In the genomic region with DNA sequence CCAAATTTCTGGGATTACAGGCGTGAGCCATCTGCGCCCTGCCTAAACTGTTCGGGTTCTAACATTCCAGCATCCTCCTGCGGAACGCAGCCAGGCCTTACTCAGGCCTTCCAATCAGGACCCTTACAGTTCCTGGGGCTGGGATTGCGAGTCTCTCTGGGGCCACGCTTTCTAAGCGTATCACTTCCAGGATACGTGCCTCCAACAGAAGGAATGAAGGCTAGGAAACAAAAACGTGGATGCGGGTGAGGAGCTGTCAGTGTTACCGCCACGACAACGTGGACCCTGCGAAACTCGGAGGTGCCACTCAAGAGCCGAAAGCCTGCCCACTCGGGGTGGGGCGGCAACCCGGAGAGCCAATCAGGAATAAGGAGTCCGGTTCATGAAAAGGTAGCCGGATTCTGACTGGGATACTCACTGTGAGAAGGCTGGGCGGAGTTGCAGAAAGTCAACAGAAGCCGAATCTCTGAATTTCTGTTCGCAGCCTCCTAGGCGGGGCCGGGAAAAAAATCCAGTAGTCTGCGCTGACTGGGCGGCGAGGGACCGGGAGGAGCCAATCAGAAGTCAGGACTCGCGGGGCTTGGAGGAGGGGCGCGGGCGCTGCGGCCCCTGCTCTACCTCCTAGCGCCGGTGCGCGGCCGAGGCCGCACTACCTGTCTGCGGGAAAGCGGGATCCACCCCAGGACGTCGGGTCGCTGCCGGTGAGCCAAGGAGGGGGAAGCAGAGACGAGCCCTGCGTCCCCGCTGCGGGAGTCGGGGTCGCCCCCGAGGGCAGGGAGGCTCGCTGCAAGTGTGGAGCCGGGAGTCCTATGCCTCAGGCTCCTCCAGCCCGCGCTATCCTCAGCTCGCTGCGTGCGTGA, we compare ENCODE assay signal across 8 cellular contexts. TPM values are rescaled to one million over a fixed set of nuclear protein-coding genes. Genes with fewer than 3 reads are reported as not detected.
DNase-seq lines count a peak whose midpoint lies in the region; ATAC-seq, FAIRE-seq and TF ChIP-seq lines count a peak whose summit lies in the region.

A gene with protein sequence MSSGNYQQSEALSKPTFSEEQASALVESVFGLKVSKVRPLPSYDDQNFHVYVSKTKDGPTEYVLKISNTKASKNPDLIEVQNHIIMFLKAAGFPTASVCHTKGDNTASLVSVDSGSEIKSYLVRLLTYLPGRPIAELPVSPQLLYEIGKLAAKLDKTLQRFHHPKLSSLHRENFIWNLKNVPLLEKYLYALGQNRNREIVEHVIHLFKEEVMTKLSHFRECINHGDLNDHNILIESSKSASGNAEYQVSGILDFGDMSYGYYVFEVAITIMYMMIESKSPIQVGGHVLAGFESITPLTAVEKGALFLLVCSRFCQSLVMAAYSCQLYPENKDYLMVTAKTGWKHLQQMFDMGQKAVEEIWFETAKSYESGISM (plus strand): TSS at position 607 of the 860 bp plus-strand sequence. CDS start 5,512 bp downstream, outside the sequence.

- peaks cover 0 to 11% (median 0%) of the 10 kb centered on the region in 11 experiments; a peak in 2 of 22 replicates for H4K20me1 ChIP-seq in BLaER1 treated with 17β-estradiol and CSF1 and Interleukin-3, amounts not matched to agents 10 nM and 100 nM
- no peaks in the 10 kb centered on the region for H4K20me1 ChIP-seq in HepG2 (ENCODE audit: insufficient read depth, low read length)

- peak; percentile 98 for FAIRE-seq in HepG2 (lab: Jason Lieb, UNC)

- in situ Hi-C loops in HepG2 (cut with HindIII; ENCODE audit: extremely low pct_ligation_motif_present, low pct_unique_long_range_greater_than_20kb), result no loop called here

- peak; percentile 96 for DNase-seq in NCI-H748 (lab: John Stamatoyannopoulos, UW; ENCODE audit: unreplicated experiment)
- DNase-seq in activated CD4-positive, alpha-beta T cell treated with anti-CD3 and anti-CD28 coated beads, Interleukin-2, amount 50 U/mL, for 4 hours, result peak; percentile 67 to 68
- peak; percentile 63 to 93 (median 89) for DNase-seq in dorsolateral prefrontal cortex
- DNase-seq in HepG2 (ENCODE audit: low spot score), result peak; percentile 98
- DNase-seq in stimulated activated CD4-positive, alpha-beta T cell treated with anti-CD3 and anti-CD28 coated beads, Interleukin-2, amount 100 ng/mL, for 4 hours (ENCODE audit: low read depth), result peak; percentile 58

- H3K4me3 ChIP-seq in BLaER1 treated with 17β-estradiol and CSF1 and Interleukin-3, amounts not matched to agents 10 nM and 100 nM, result peak within 1 kb of the TSS; percentile 65 to 84 (median 74)
- H3K4me3 ChIP-seq in dorsolateral prefrontal cortex, result peak within 1 kb of the TSS; percentile 62 to 97 (median 85)
- peak within 1 kb of the TSS; percentile 69 to 84 (median 83) for H3K4me3 ChIP-seq in HepG2 (replicated peaks in 1 of 3; ENCODE audit: insufficient read depth in 1 of 3, low read depth in 2 of 3, low read length in 3 of 3)

- 1% methylated on average over 24 of the region's 63 CpGs for WGBS in HepG2 (ENCODE audit: low lambda C conversion rate)

- ATAC-seq in GM19395 (IDR thresholded peaks at IDR 0.05; ENCODE audit: unreplicated experiment) (peak; percentile 93), HG03558 (IDR thresholded peaks at IDR 0.05; ENCODE audit: extremely low read depth, unreplicated experiment) (peak; percentile 61), HepG2 (peak; percentile 97)

- H3K4me2 ChIP-seq in BLaER1 treated with 17β-estradiol and CSF1 and Interleukin-3, amounts not matched to agents 10 nM and 100 nM, result peak within 1 kb of the TSS; percentile 91 to 100 (median 97)
- H3K4me2 ChIP-seq in HepG2 (ENCODE audit: low read depth, low read length), result peak within 1 kb of the TSS; percentile 96

- intact Hi-C loops in dorsolateral prefrontal cortex (cut with DNase I), result no loop called here
- intact Hi-C loops in HepG2 (cut with micrococcal nuclease; ENCODE audit: unreplicated experiment), result loop anchor here (5.0 to 10.0 kb wide), 2 partner anchors 35 to 58 kb away; partner anchors contain the start of genes CHRNA5 and PSMA4

- peak within 1 kb of the TSS; percentile 60 to 76 (median 70) for H3K9ac ChIP-seq in BLaER1 treated with 17β-estradiol and CSF1 and Interleukin-3, amounts not matched to agents 10 nM and 100 nM
- peak within 1 kb of the TSS; percentile 63 for H3K9ac ChIP-seq in HepG2 (ENCODE audit: insufficient read depth, low read depth, low read length)

- H3K27me3 ChIP-seq in BLaER1 treated with 17β-estradiol and CSF1 and Interleukin-3, amounts not matched to agents 10 nM and 100 nM, result peaks cover 10 to 25% (median 18%) of the 10 kb centered on the region in 11 experiments; a peak in 19 of 22 replicates
- no peaks in the 10 kb centered on the region for H3K27me3 ChIP-seq in dorsolateral prefrontal cortex
- no peaks in the 10 kb centered on the region; a peak in 1 of 5 replicates for H3K27me3 ChIP-seq in HepG2 (ENCODE audit: control insufficient read depth in 1 of 2, insufficient read depth in 2 of 2, low read length in 2 of 2)

- peaks cover 0 to 15% (median 9%) of the 10 kb centered on the region in 10 experiments; a peak in 16 of 20 replicates for H3K4me1 ChIP-seq in BLaER1 treated with 17β-estradiol and CSF1 and Interleukin-3, amounts not matched to agents 10 nM and 100 nM
- peaks cover 29% of the 10 kb centered on the region for H3K4me1 ChIP-seq in HepG2 (ENCODE audit: insufficient read depth, low read length)

- 0 out of 2 replicates have a peak, but pooled peaks have one; percentile 17 for TF ChIP-seq RAD21 in HepG2 (CRISPR knock-in tag; IDR thresholded peaks at IDR 0.05)

- H3K27ac ChIP-seq in BLaER1 treated with 17β-estradiol and CSF1 and Interleukin-3, amounts not matched to agents 10 nM and 100 nM, result peak within 1 kb of the TSS in 4 of 11 experiments; percentile 7 to 28 (median 22); a peak in 3 of 22 replicates
- H3K27ac ChIP-seq in dorsolateral prefrontal cortex, result peak within 1 kb of the TSS in 15 of 59 donors; percentile 8 to 66 (median 31)
- peak within 1 kb of the TSS; percentile 55 for H3K27ac ChIP-seq in HepG2 (ENCODE audit: extremely low read length, insufficient read depth, low read length)

- TF ChIP-seq EP300 in HepG2 (IDR thresholded peaks at IDR 0.05; ENCODE audit: low read depth in 2 of 2, low read length in 2 of 2) (no peak), HepG2 (CRISPR knock-in tag; IDR thresholded peaks at IDR 0.05; ENCODE audit: borderline replicate concordance) (no peak)

- H3K9me3 ChIP-seq in BLaER1 treated with 17β-estradiol and CSF1 and Interleukin-3, amounts not matched to agents 10 nM and 100 nM (replicated peaks in 1 of 11), result no peaks in the 10 kb centered on the region
- H3K9me3 ChIP-seq in HepG2 (ENCODE audit: low read length), result no peaks in the 10 kb centered on the region

- peak; percentile 49 to 82 for TF ChIP-seq POLR2A in HepG2 (IDR thresholded peaks at IDR 0.05; ENCODE audit: insufficient read depth in 1 of 2, low read depth in 2 of 2, low read length in 2 of 2)

- H2AFZ ChIP-seq in HepG2 (ENCODE audit: low read length), result peak within 1 kb of the TSS; percentile 84

- POLR2A ChIA-PET in HepG2 (lab: Yijun Ruan, JAX), result interaction anchor here (0.6 to 3.6 kb wide), 5 partner anchors 33 to 208 kb away, joined by 3 to 17 read pairs (median 4); partner anchors contain the start of genes CHRNA5, IREB2, PSMA4 and SKIC8

- peak in 21 of 56 donors; percentile 6 to 36 (median 15) for TF ChIP-seq CTCF in dorsolateral prefrontal cortex (IDR thresholded peaks at IDR 0.05 in 54 of 56, conservative IDR thresholded peaks at IDR 0.05 in 2 of 56; ENCODE audit: low read depth in 1 of 56, partially characterized antibody in 56 of 56)
- TF ChIP-seq CTCF in HepG2 (CRISPR knock-in tag; IDR thresholded peaks at IDR 0.05), result peak; percentile 34; the same call in 1 of the 2 replicates

- CTCF ChIA-PET in HepG2 (lab: Yijun Ruan, JAX; ENCODE audit: low intra/inter-chr PET ratio, low total read pairs), result no interaction called here

- BruUV-seq in HepG2 (replicated peaks; lab: Mats Ljungman, UMichigan), result no TSS peak

- no peaks in the 10 kb centered on the region for H3K79me2 ChIP-seq in HepG2 (ENCODE audit: insufficient read depth, low read length)

- no peaks in the 10 kb centered on the region for H3K36me3 ChIP-seq in BLaER1 treated with 17β-estradiol and CSF1 and Interleukin-3, amounts not matched to agents 10 nM and 100 nM
- H3K36me3 ChIP-seq in HepG2 (replicated peaks in 1 of 2; ENCODE audit: control insufficient read depth in 1 of 2, insufficient read depth in 2 of 2, low read length in 2 of 2), result no peaks in the 10 kb centered on the region

TF ChIP-seq in HepG2, 621 proteins besides CTCF, POLR2A, EP300 and RAD21 (continues in another document):
- no peak for TF ChIP-seq ZNF83 (CRISPR knock-in tag; IDR thresholded peaks at IDR 0.05; ENCODE audit: borderline replicate concordance)

RNA-seq across cellular contexts. Expression of the gene that starts here (rescaled TPM):
- total RNA-seq in dorsolateral prefrontal cortex (10 to 100 TPM in 2 of 120 experiments, 1 to 10 TPM in 118; 2.2 to 11.8 (median 6.6) TPM), HepG2 (2016; rRNA removed; fragmentation: Illumina TruSeq; extraction: Trizol) (5.4 and 6.5 TPM in 2 replicates)
- total RNA-seq in HepG2 (2016; cell fraction: cytosol; rRNA removed; fragmentation: Illumina TruSeq; extraction: Trizol; ENCODE audit: low read depth), result 5.6 and 5.8 TPM in 2 replicates
- 5.2 and 6.7 TPM in 2 replicates for total RNA-seq in HepG2 (2016; cell fraction: insoluble cytoplasmic fraction; rRNA removed; fragmentation: Illumina TruSeq; extraction: Trizol)
- total RNA-seq in HepG2 (2016; cell fraction: membrane; rRNA removed; fragmentation: Illumina TruSeq; extraction: Trizol), result 4.9 and 5.6 TPM in 2 replicates
- total RNA-seq in HepG2 (2016; cell fraction: nucleus; rRNA removed; fragmentation: Illumina TruSeq; extraction: Trizol), result 2.7 and 3.7 TPM in 2 replicates
- polyA plus RNA-seq in HepG2 (2011; rRNA removed), result 3.5 and 3.6 TPM in 2 replicates
- polyA plus RNA-seq in HepG2 (2011; cell fraction: cytosol; rRNA removed), result 1.8 and 3.1 TPM in 2 replicates
- 2.0 and 3.1 TPM in 2 replicates for polyA plus RNA-seq in HepG2 (2011; cell fraction: nucleus; rRNA removed)
- polyA plus RNA-seq in HepG2 (2012), result 2.5 and 4.5 TPM in 2 replicates
- polyA plus RNA-seq in HepG2 (2016; cell fraction: cytosol; fragmentation: Illumina TruSeq; extraction: Trizol; ENCODE audit: low read depth), result 4.8 and 5.7 TPM in 2 replicates
- 6.6 and 8.7 TPM in 2 replicates for polyA plus RNA-seq in HepG2 (2016; cell fraction: insoluble cytoplasmic fraction; fragmentation: Illumina TruSeq; extraction: Trizol; ENCODE audit: low read depth)
- polyA plus RNA-seq in HepG2 (2016; cell fraction: membrane; fragmentation: Illumina TruSeq; extraction: Trizol; ENCODE audit: low read depth), result 4.1 and 6.7 TPM in 2 replicates
- polyA plus RNA-seq in HepG2 (2016; cell fraction: nucleus; fragmentation: Illumina TruSeq; extraction: Trizol; ENCODE audit: insufficient read depth, low read depth), result 5.0 and 5.8 TPM in 2 replicates
- polyA minus RNA-seq in HepG2 (2011; rRNA and poly(A)+ RNA removed; ENCODE audit: low replicate concordance), result 2.5 and 7.9 TPM in 2 replicates
- polyA minus RNA-seq in HepG2 (2011; cell fraction: cytosol; rRNA and poly(A)+ RNA removed), result 2.1 and 2.3 TPM in 2 replicates
- 4.1 and 5.7 TPM in 2 replicates for polyA minus RNA-seq in HepG2 (2011; cell fraction: nucleus; rRNA and poly(A)+ RNA removed)
